Comparison of ENCODE assay signal across 23 cellular contexts in genomic region chr14:22476882-22477281, GRCh38.
DNase-seq lines count a peak whose midpoint lies in the region; ATAC-seq, FAIRE-seq and TF ChIP-seq lines count a peak whose summit lies in the region.
"Had no signal": no experiment of that assay in that cellular context is flagged by ENCODE, and none has a peak within 500 bp of the region (broad histone marks: within the 10 kb centered on the region; RNA-seq: fewer than 3 reads in every experiment).

No MANE protein-coding gene starts in this region.

- no peaks in the 10 kb centered on the region for H3K9me3 ChIP-seq in GM12878 (replicated peaks; ENCODE audit: control insufficient read depth, insufficient read depth, low read length)
- no peaks in the 10 kb centered on the region for H3K9me3 ChIP-seq in uterus
- H3K9me3 ChIP-seq: gastrocnemius medialis, ovary, spleen had no signal

- H3K27me3 ChIP-seq in GM12878 (replicated peaks in 1 of 2; ENCODE audit: control insufficient read depth in 2 of 2, insufficient read depth in 2 of 2, low read length in 1 of 2), result no peaks in the 10 kb centered on the region
- H3K27me3 ChIP-seq in uterus, result no peaks in the 10 kb centered on the region
- H3K27me3 ChIP-seq: gastrocnemius medialis, ovary, spleen had no signal

- H3K4me2 ChIP-seq in GM12878 (ENCODE audit: control insufficient read depth, insufficient read depth), result no peak overlapping the region

- no peaks in the 10 kb centered on the region for H3K36me3 ChIP-seq in GM12878 (ENCODE audit: control insufficient read depth in 2 of 2, insufficient read depth in 2 of 2, low read length in 1 of 2)
- H3K36me3 ChIP-seq in uterus, result no peaks in the 10 kb centered on the region
- H3K36me3 ChIP-seq: gastrocnemius medialis, ovary, spleen had no signal

- H3K27ac Mint-ChIP-seq in activated naive CD8-positive, alpha-beta T cell, result peak overlapping the region; percentile 34
- no peak overlapping the region for H3K27ac Mint-ChIP-seq in activated naive CD8-positive, alpha-beta T cell treated with anti-CD3 and anti-CD28 coated beads for 36 hours
- H3K27ac Mint-ChIP-seq in IgD-negative memory B cell, result peak overlapping the region; percentile 2 to 91 (median 49)
- H3K27ac Mint-ChIP-seq: activated naive CD4-positive, alpha-beta T cell treated with anti-CD3 and anti-CD28 coated beads, Interleukin-2, amount 50 U/mL, for 72 hours; H9 had no signal

- H3K4me1 ChIP-seq in GM12878 (ENCODE audit: control insufficient read depth, insufficient read depth, low read length) (peaks cover 80% of the 10 kb centered on the region), uterus (peaks cover 9% of the 10 kb centered on the region in 2 donors)

- no peaks in the 10 kb centered on the region for H3K4me1 Mint-ChIP-seq in activated naive CD8-positive, alpha-beta T cell (ENCODE audit: low read depth)
- H3K4me1 Mint-ChIP-seq in activated naive CD8-positive, alpha-beta T cell treated with anti-CD3 and anti-CD28 coated beads for 36 hours, result no peaks in the 10 kb centered on the region
- peaks cover 48 to 76% (median 60%) of the 10 kb centered on the region in 3 donors for H3K4me1 Mint-ChIP-seq in IgD-negative memory B cell
- H3K4me1 Mint-ChIP-seq: CD8-positive, alpha-beta memory T cell had no signal

- TF ChIP-seq EP300 in GM12878 (IDR thresholded peaks at IDR 0.05; ENCODE audit: borderline replicate concordance in 1 of 2, control insufficient read depth in 1 of 2, low read depth in 2 of 2, low read length in 2 of 2), result no peak

- H3K4me3 Mint-ChIP-seq in activated naive CD8-positive, alpha-beta T cell, result peak overlapping the region; percentile 13
- no peak overlapping the region for H3K4me3 Mint-ChIP-seq in activated naive CD8-positive, alpha-beta T cell treated with anti-CD3 and anti-CD28 coated beads for 36 hours
- peak overlapping the region in 1 of 4 donors; percentile 23 for H3K4me3 Mint-ChIP-seq in IgD-negative memory B cell
- H3K4me3 Mint-ChIP-seq: H9 had no signal

- intact Hi-C loops in GM12878 (cut with micrococcal nuclease; ENCODE audit: unreplicated experiment), result loop anchor here (10.0 kb wide), 1 partner anchor 252 kb away; no protein-coding TSS in a partner anchor
- intact Hi-C loops in uterus (cut with DNase I; ENCODE audit: low total_unique reads), result loop anchor here (10.0 kb wide), 1 partner anchor 82 kb away; no protein-coding TSS in a partner anchor

- RAD21 ChIA-PET in GM12878 (lab: Charles Lee; ENCODE audit: unreplicated experiment), result interaction anchor here (0.9 to 27.9 kb wide), 19 partner anchors 11 to 618 kb away, joined by 3 to 797 read pairs (median 10); partner anchors contain the start of genes ACIN1 and C14orf119

- CTCF ChIA-PET in GM12878 (lab: Yijun Ruan, JAX), result interaction anchor here (0.7 to 14.5 kb wide), 20 partner anchors 9 to 365 kb away, joined by 3 to 411 read pairs (median 8); no protein-coding TSS in a partner anchor

- WGBS in GM12878 (ENCODE audit: insufficient coverage, insufficient replicate concordance, low lambda C conversion rate, missing lambda C conversion rate), result 67% methylated on average over 2 of the region's 2 CpGs

- no peaks in the 10 kb centered on the region for H3K36me3 Mint-ChIP-seq in activated naive CD8-positive, alpha-beta T cell
- no peaks in the 10 kb centered on the region for H3K36me3 Mint-ChIP-seq in activated naive CD8-positive, alpha-beta T cell treated with anti-CD3 and anti-CD28 coated beads for 36 hours
- no peaks in the 10 kb centered on the region for H3K36me3 Mint-ChIP-seq in IgD-negative memory B cell
- H3K36me3 Mint-ChIP-seq: activated naive CD4-positive, alpha-beta T cell treated with anti-CD3 and anti-CD28 coated beads, Interleukin-2, amount 50 U/mL, for 72 hours; CD8-positive, alpha-beta memory T cell had no signal

- TF ChIP-seq RAD21 in GM12878 (IDR thresholded peaks at IDR 0.05; ENCODE audit: insufficient read depth, low read depth, low read length), result no peak

- H3K4me3 ChIP-seq in GM12878, result no peak overlapping the region
- H3K4me3 ChIP-seq in uterus, result no peak overlapping the region
- H3K4me3 ChIP-seq: gastrocnemius medialis, ovary, spleen had no signal

- H3K9me3 Mint-ChIP-seq in activated naive CD8-positive, alpha-beta T cell (ENCODE audit: low read depth), result no peaks in the 10 kb centered on the region
- H3K9me3 Mint-ChIP-seq in activated naive CD8-positive, alpha-beta T cell treated with anti-CD3 and anti-CD28 coated beads for 36 hours, result no peaks in the 10 kb centered on the region
- H3K9me3 Mint-ChIP-seq in IgD-negative memory B cell, result no peaks in the 10 kb centered on the region
- H3K9me3 Mint-ChIP-seq: activated naive CD4-positive, alpha-beta T cell treated with anti-CD3 and anti-CD28 coated beads, Interleukin-2, amount 50 U/mL, for 72 hours; CD8-positive, alpha-beta memory T cell; H9 had no signal

- no peak overlapping the region for H3K9ac ChIP-seq in GM12878 (ENCODE audit: control insufficient read depth, insufficient read depth, low read length)

- no peaks in the 10 kb centered on the region for H4K20me1 ChIP-seq in GM12878 (ENCODE audit: control insufficient read depth, insufficient read depth)

- SMC1A ChIA-PET in GM12878 (lab: Charles Lee; ENCODE audit: uncharacterized antibody, unreplicated experiment), result interaction anchor here (0.7 to 31.5 kb wide), 18 partner anchors 12 to 346 kb away, joined by 3 to 912 read pairs (median 12); no protein-coding TSS in a partner anchor

- no peaks in the 10 kb centered on the region for H3K27me3 Mint-ChIP-seq in activated naive CD8-positive, alpha-beta T cell
- H3K27me3 Mint-ChIP-seq in activated naive CD8-positive, alpha-beta T cell treated with anti-CD3 and anti-CD28 coated beads for 36 hours, result no peaks in the 10 kb centered on the region
- peaks cover 20% of the 10 kb centered on the region for H3K27me3 Mint-ChIP-seq in IgD-negative memory B cell
- H3K27me3 Mint-ChIP-seq: CD8-positive, alpha-beta memory T cell had no signal

- no peak overlapping the region for H2AFZ ChIP-seq in GM12878 (ENCODE audit: control insufficient read depth, low read depth, low read length)

- ATAC-seq in GM12878 (no peak), HG03469 (IDR thresholded peaks at IDR 0.05; ENCODE audit: unreplicated experiment) (no peak)
- ATAC-seq: activated naive CD4-positive, alpha-beta T cell treated with anti-CD3 and anti-CD28 coated beads, Interleukin-2, amount 50 U/mL, for 72 hours; gastrocnemius medialis; PC-3 had no signal

- POLR2A ChIA-PET in GM12878 (lab: Charles Lee), result interaction anchor here (0.6 to 33.2 kb wide), 17 partner anchors 12 to 94 kb away, joined by 3 to 875 read pairs (median 4); no protein-coding TSS in a partner anchor

- peak overlapping the region; percentile 57 for H3K27ac ChIP-seq in GM12878 (ENCODE audit: control insufficient read depth, insufficient read depth)
- peak overlapping the region; percentile 22 to 60 for H3K27ac ChIP-seq in uterus
- H3K27ac ChIP-seq: gastrocnemius medialis, ovary had no signal

- no peak for FAIRE-seq in GM12878 (lab: Jason Lieb, UNC)

- BruUV-seq in GM12878 (replicated peaks; lab: Mats Ljungman, UMichigan), result no TSS peak

- TF ChIP-seq POLR2A in GM12878 (IDR thresholded peaks at IDR 0.05; ENCODE audit: low read depth, low read length) (no peak), uterus (IDR thresholded peaks at IDR 0.05) (no peak)

- DNase-seq in activated naive CD8-positive, alpha-beta T cell treated with anti-CD3 and anti-CD28 coated beads for 36 hours, result no peak
- DNase-seq in GM12878 (ENCODE audit: low read depth, low spot score), result no peak
- no peak for DNase-seq in uterus
- no peak for DNase-seq in iPS-NIHi7 (ENCODE audit: extremely low spot score)
- DNase-seq: activated CD4-positive, alpha-beta T cell treated with anti-CD3 and anti-CD28 coated beads for 4 hours; CD8-positive, alpha-beta memory T cell; effector CD8-positive, alpha-beta T cell; gastrocnemius medialis; H9; kidney glomerular epithelial cell; mesenchymal stem cell; NCI-H1105 treated with DMSO at 0.1 percent for 48 hours; NCI-H2081 treated with DMSO at 0.1 percent for 48 hours; NCI-H446 treated with DMSO at 0.1 percent for 48 hours; ovary; PC-3; SIG-M5; spleen; stimulated activated CD4-positive, alpha-beta T cell treated with anti-CD3 and anti-CD28 coated beads, Interleukin-4, amount 100 ng/mL, for 4 hours had no signal

- peaks cover 38% of the 10 kb centered on the region for H3K79me2 ChIP-seq in GM12878 (ENCODE audit: control insufficient read depth, insufficient read depth, low read length)

- in situ Hi-C loops in GM12878 (cut with MboI), result no loop called here

- no peak for TF ChIP-seq CTCF in GM12878 (IDR thresholded peaks at IDR 0.05 in 2 of 3, conservative IDR thresholded peaks at IDR 0.05 in 1 of 3; ENCODE audit: control insufficient read depth in 2 of 3, extremely low read depth in 1 of 3, insufficient read depth in 1 of 3, low read depth in 3 of 3, low read length in 3 of 3)
- TF ChIP-seq CTCF in uterus (IDR thresholded peaks at IDR 0.05), result no peak

TF ChIP-seq in GM12878, 131 proteins besides CTCF, POLR2A, EP300 and RAD21:
- peak; percentile 32; the same call in 1 of the 2 replicates for TF ChIP-seq CHD1 (IDR thresholded peaks at IDR 0.05; ENCODE audit: low read depth, low read length)
- no peak for TF ChIP-seq ZZZ3 (IDR thresholded peaks at IDR 0.05; ENCODE audit: control insufficient read depth, insufficient read length, low read depth)
- TF ChIP-seq NR2F1 (conservative IDR thresholded peaks at IDR 0.05), result peak; percentile 55
- TF ChIP-seq NR2C1 (IDR thresholded peaks at IDR 0.05), result peak; percentile 18; the same call in 1 of the 2 replicates
- no peak for TF ChIP-seq EGR1 (IDR thresholded peaks at IDR 0.05; ENCODE audit: borderline replicate concordance in 1 of 2, low read depth in 2 of 2, low read length in 2 of 2)
- no peak for TF ChIP-seq IRF3 (IDR thresholded peaks at IDR 0.05)
- no peak for TF ChIP-seq ZNF217 (IDR thresholded peaks at IDR 0.05)
TF ChIP-seq in GM12878: peak in this region for 3.
